ENCODE assay signal across 30 cellular contexts in genomic region chr10:34931216-34931615, GRCh38.
DNase-seq lines count a peak whose midpoint lies in the region; ATAC-seq, FAIRE-seq and TF ChIP-seq lines count a peak whose summit lies in the region.
"Had no signal": no experiment of that assay in that cellular context is flagged by ENCODE, and none has a peak within 500 bp of the region (broad histone marks: within the 10 kb centered on the region; RNA-seq: fewer than 3 reads in every experiment).

No MANE protein-coding gene starts in this region.

- no peaks in the 10 kb centered on the region; the same call in 1 of the 2 replicates for H3K23me2 ChIP-seq in H1 (ENCODE audit: low read depth, low read length)

- no peak overlapping the region for H3K23ac ChIP-seq in H1 (ENCODE audit: insufficient read length)

- H3K56ac ChIP-seq in H1 (replicated peaks; ENCODE audit: insufficient read length, low read depth, low read length): no peak overlapping the region

- no peak for FAIRE-seq in H1 (lab: Jason Lieb, UNC)
- FAIRE-seq: A549, D721Med, GM18507 had no signal

- H3K36me3 ChIP-seq in heart left ventricle (no peaks in the 10 kb centered on the region), H1 (ENCODE audit: control insufficient read depth in 2 of 4, insufficient read depth in 4 of 4, low read length in 3 of 4) (no peaks in the 10 kb centered on the region)
- H3K36me3 ChIP-seq: BLaER1 treated with 17β-estradiol and CSF1 and Interleukin-3, amounts not matched to agents 10 nM and 100 nM; HAP-1; SJSA1 had no signal

- H2AK5ac ChIP-seq in H1 (ENCODE audit: low read depth, low read length): no peak overlapping the region

- H3K4me3 ChIP-seq in heart left ventricle (no peak overlapping the region), H1 (ENCODE audit: extremely low read depth in 1 of 4, insufficient read depth in 2 of 4, low read depth in 3 of 4, low read length in 4 of 4) (no peak overlapping the region)
- H3K4me3 ChIP-seq: A549; BLaER1 treated with 17β-estradiol and CSF1 and Interleukin-3, amounts not matched to agents 10 nM and 100 nM; GM23248; HAP-1; SJSA1 had no signal

- H3K9ac ChIP-seq in H1 (replicated peaks in 1 of 4; ENCODE audit: extremely low read depth in 1 of 4, low read depth in 3 of 4, low read length in 3 of 4): no peak overlapping the region
- H3K9ac ChIP-seq: BLaER1 treated with 17β-estradiol and CSF1 and Interleukin-3, amounts not matched to agents 10 nM and 100 nM; GM23248 had no signal

- DNase-seq in cardiac septum (ENCODE audit: low spot score) (peak; percentile 10), heart left ventricle (no peak), NCI-H69 (lab: John Stamatoyannopoulos, UW) (peak; percentile 53), H1 (ENCODE audit: low read depth in 1 of 2, low spot score in 2 of 2) (no peak), DMS114 treated with DMSO at 0.1 percent for 48 hours (lab: John Stamatoyannopoulos, UW; ENCODE audit: unreplicated experiment) (no peak), NCI-H510A treated with DMSO at 0.1 percent for 48 hours (lab: John Stamatoyannopoulos, UW) (no peak)
- DNase-seq: AML-193; CD4-positive, alpha-beta T cell; DMS53; GM23248; HFFc6; Kasumi-1; MV-4-11; NCI-H1105 treated with DMSO at 0.1 percent for 48 hours; NCI-H1694; NCI-H2029 treated with DMSO at 0.1 percent for 48 hours; NCI-H226; NCI-H524; NCI-H774; NK-92 treated with Interleukin-12 subunit alpha and Interleukin-12 subunit beta, amount 100 ng/mL, for 24 hours; Right ventricle myocardium superior; RPMI8226; T-helper 1 cell had no signal

- H3K79me1 ChIP-seq in H1 (ENCODE audit: low read depth, low read length): no peaks in the 10 kb centered on the region

- no peak overlapping the region for H2BK12ac ChIP-seq in H1 (ENCODE audit: low read depth, low read length)

- WGBS in heart left ventricle, 4 donors: 92 to 95% (median 94%) methylated on average over 5 of the region's 5 CpGs
- 91% methylated on average over 5 of the region's 5 CpGs; no CpG with 5 or more reads in 1 of the 2 experiments for WGBS in H1 (ENCODE audit: extremely low coverage in 1 of 2, insufficient coverage in 1 of 2, insufficient read length in 1 of 2, insufficient replicate concordance in 2 of 2, low coverage in 1 of 2, low lambda C conversion rate in 2 of 2, missing lambda C conversion rate in 1 of 2), 2 experiments

- H4K91ac ChIP-seq in H1 (replicated peaks; ENCODE audit: insufficient read length, low read length): no peak overlapping the region

- CTCF ChIA-PET in H1 (lab: Charles Lee; ENCODE audit: partially characterized antibody): interaction anchor here (1.5 kb wide), 1 partner anchor 210 kb away, joined by 3 read pairs; no protein-coding TSS in a partner anchor

- H3K4ac ChIP-seq in H1 (replicated peaks; ENCODE audit: insufficient read length, low read depth, low read length): no peak overlapping the region

- no peak overlapping the region for H3K14ac ChIP-seq in H1 (ENCODE audit: insufficient read length)

- H3K4me2 ChIP-seq in H1 (ENCODE audit: insufficient read depth in 1 of 2, low read depth in 2 of 2, low read length in 2 of 2): no peak overlapping the region
- H3K4me2 ChIP-seq: A549; BLaER1 treated with 17β-estradiol and CSF1 and Interleukin-3, amounts not matched to agents 10 nM and 100 nM had no signal

- no peak for TF ChIP-seq CTCF in heart left ventricle (IDR thresholded peaks at IDR 0.05)
- no peak for TF ChIP-seq CTCF in H1 (IDR thresholded peaks at IDR 0.05; ENCODE audit: control extremely low read depth in 1 of 3, insufficient read depth in 1 of 3, low read depth in 1 of 3, low read length in 3 of 3)

- H3K27me3 ChIP-seq in heart left ventricle (no peaks in the 10 kb centered on the region), H1 (replicated peaks in 1 of 4; ENCODE audit: control insufficient read depth in 3 of 4, extremely low read depth in 1 of 4, insufficient read depth in 3 of 4, low read length in 3 of 4) (no peaks in the 10 kb centered on the region)
- H3K27me3 ChIP-seq: BLaER1 treated with 17β-estradiol and CSF1 and Interleukin-3, amounts not matched to agents 10 nM and 100 nM; SJSA1 had no signal

- intact Hi-C loops in cardiac septum (cut with DNase I): no loop called here
- intact Hi-C loops in heart left ventricle (cut with DNase I): loop anchor here in 1 of 10 donors (10.0 kb wide), 1 partner anchor 206 kb away; no protein-coding TSS in a partner anchor

- TF ChIP-seq RAD21 in H1 (IDR thresholded peaks at IDR 0.05 in 1 of 2, conservative IDR thresholded peaks at IDR 0.05 in 1 of 2; ENCODE audit: low read depth in 2 of 2, low read length in 2 of 2): no peak

- H4K20me1 ChIP-seq in H1 (replicated peaks in 1 of 2; ENCODE audit: control insufficient read depth in 1 of 2, insufficient read depth in 2 of 2, low read length in 2 of 2): no peaks in the 10 kb centered on the region
- H4K20me1 ChIP-seq: BLaER1 treated with 17β-estradiol and CSF1 and Interleukin-3, amounts not matched to agents 10 nM and 100 nM had no signal

- H4K5ac ChIP-seq in H1 (ENCODE audit: insufficient read length, low read depth, low read length): no peak overlapping the region

- POLR2A ChIA-PET in H1 (lab: Charles Lee; ENCODE audit: partially characterized antibody): no interaction called here

- no peak overlapping the region for H3K27ac ChIP-seq in heart left ventricle
- no peak overlapping the region for H3K27ac ChIP-seq in H1 (ENCODE audit: low read depth, low read length)
- H3K27ac ChIP-seq: A549; BLaER1 treated with 17β-estradiol and CSF1 and Interleukin-3, amounts not matched to agents 10 nM and 100 nM; GM23248; SJSA1 had no signal

- TF ChIP-seq EP300 in H1 (IDR thresholded peaks at IDR 0.05; ENCODE audit: borderline replicate concordance in 1 of 2, low read depth in 2 of 2, low read length in 2 of 2): no peak

- H2BK20ac ChIP-seq in H1 (ENCODE audit: low read length): no peak overlapping the region

- no peak overlapping the region for H3K18ac ChIP-seq in H1 (ENCODE audit: extremely low read depth, low read length)

- H3K9me3 ChIP-seq in heart left ventricle: peaks cover 0 to 5% (median 0%) of the 10 kb centered on the region in 12 donors
- no peaks in the 10 kb centered on the region for H3K9me3 ChIP-seq in H1 (ENCODE audit: insufficient read depth in 2 of 2, low read depth in 1 of 2, low read length in 1 of 2)
- H3K9me3 ChIP-seq: A549, HAP-1, SJSA1 had no signal

- peaks cover 0 to 12% (median 2%) of the 10 kb centered on the region in 12 donors for H3K4me1 ChIP-seq in heart left ventricle
- no peaks in the 10 kb centered on the region for H3K4me1 ChIP-seq in H1 (replicated peaks in 1 of 4; ENCODE audit: control insufficient read depth in 3 of 4, insufficient read depth in 4 of 4, low read length in 3 of 4)
- H3K4me1 ChIP-seq: A549; BLaER1 treated with 17β-estradiol and CSF1 and Interleukin-3, amounts not matched to agents 10 nM and 100 nM; HAP-1; SJSA1 had no signal

- H3K79me2 ChIP-seq in H1 (ENCODE audit: control insufficient read depth in 1 of 2, insufficient read depth in 2 of 2, low read length in 2 of 2): no peaks in the 10 kb centered on the region

- TF ChIP-seq POLR2A in heart left ventricle (IDR thresholded peaks at IDR 0.05) (no peak), H1 (IDR thresholded peaks at IDR 0.05; ENCODE audit: control extremely low read depth in 1 of 2, low read depth in 2 of 2, low read length in 2 of 2) (no peak)

- no peak overlapping the region for H2BK5ac ChIP-seq in H1 (ENCODE audit: low read depth, low read length)

- no peak overlapping the region; the same call in 1 of the 2 replicates for H4K8ac ChIP-seq in H1 (ENCODE audit: extremely low read depth, insufficient read depth, low read length)

- no peak overlapping the region for H2BK15ac ChIP-seq in H1 (ENCODE audit: low read length)

- ATAC-seq in heart left ventricle (no peak), HG03196 (IDR thresholded peaks at IDR 0.05; ENCODE audit: unreplicated experiment) (no peak)
- ATAC-seq: A549 had no signal

- H2AFZ ChIP-seq in H1 (ENCODE audit: low read length): peak overlapping the region; percentile 29; the same call in 1 of the 2 replicates
- H2AFZ ChIP-seq: GM23248 had no signal

- H2BK120ac ChIP-seq in H1 (replicated peaks; ENCODE audit: low read depth, low read length): no peak overlapping the region

TF ChIP-seq in H1, 55 proteins besides CTCF, POLR2A, EP300 and RAD21:
- no peak for TF ChIP-seq CBX8 (IDR thresholded peaks at IDR 0.05; ENCODE audit: borderline replicate concordance, low read depth, low read length)
- TF ChIP-seq SP2 (IDR thresholded peaks at IDR 0.05; ENCODE audit: low read length): no peak

Comparison
In these comparisons a context has a peak if more than half of its experiments do, and no peak if none do; other contexts are left out.
1. DNase-seq: peak in cardiac septum (single experiment) and NCI-H69 (single experiment); none in heart left ventricle (0 of 5), H1 (0 of 2), DMS114 treated with DMSO at 0.1 percent for 48 hours (single experiment) and NCI-H510A treated with DMSO at 0.1 percent for 48 hours (single experiment).